ENCODE assay signal across 1 cellular context in the genomic region with DNA sequence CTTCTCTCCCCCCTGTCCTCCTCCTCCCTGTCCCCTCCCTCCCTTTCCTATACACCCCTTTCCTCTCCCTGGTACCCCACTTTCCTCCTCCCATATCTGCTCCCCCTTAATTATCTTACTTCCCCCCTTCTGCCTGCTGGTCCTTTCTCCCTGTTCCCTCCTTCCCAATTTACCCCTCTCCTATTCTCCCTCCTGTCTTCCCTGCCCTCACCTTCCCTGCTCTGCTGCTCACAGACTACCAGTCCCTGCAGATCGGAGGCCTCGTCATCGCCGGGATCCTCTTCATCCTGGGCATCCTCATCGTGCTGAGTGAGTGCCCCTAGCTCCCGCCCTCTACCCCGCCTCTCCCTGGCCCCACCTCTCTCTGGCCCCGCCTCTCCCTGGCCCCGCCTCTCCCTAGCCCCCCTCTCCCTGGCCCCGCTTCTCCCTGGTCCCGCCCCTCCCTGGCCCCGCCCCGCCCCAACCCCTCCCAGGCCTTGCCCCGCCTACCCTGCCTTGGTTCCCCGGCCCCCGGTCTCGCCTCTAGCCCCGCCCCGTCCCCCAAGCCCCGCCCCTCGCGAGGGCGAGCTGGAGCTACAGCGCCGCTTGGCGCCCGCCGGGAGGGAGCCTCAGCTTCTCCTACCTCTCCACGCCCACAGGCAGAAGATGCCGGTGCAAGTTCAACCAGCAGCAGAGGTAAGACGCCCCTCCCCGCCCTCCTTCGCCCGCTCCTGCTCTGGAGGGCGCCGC.
A peak's percentile ranks its signal among the peaks of the same experiment; 100 is the strongest.
TF ChIP-seq lines count a peak whose summit lies in the region.

No MANE protein-coding gene starts in this region.

TF ChIP-seq in HEK293, 187 proteins besides CTCF, POLR2A, EP300 and RAD21 (continued from another document):
- TF ChIP-seq, protein P1, sequence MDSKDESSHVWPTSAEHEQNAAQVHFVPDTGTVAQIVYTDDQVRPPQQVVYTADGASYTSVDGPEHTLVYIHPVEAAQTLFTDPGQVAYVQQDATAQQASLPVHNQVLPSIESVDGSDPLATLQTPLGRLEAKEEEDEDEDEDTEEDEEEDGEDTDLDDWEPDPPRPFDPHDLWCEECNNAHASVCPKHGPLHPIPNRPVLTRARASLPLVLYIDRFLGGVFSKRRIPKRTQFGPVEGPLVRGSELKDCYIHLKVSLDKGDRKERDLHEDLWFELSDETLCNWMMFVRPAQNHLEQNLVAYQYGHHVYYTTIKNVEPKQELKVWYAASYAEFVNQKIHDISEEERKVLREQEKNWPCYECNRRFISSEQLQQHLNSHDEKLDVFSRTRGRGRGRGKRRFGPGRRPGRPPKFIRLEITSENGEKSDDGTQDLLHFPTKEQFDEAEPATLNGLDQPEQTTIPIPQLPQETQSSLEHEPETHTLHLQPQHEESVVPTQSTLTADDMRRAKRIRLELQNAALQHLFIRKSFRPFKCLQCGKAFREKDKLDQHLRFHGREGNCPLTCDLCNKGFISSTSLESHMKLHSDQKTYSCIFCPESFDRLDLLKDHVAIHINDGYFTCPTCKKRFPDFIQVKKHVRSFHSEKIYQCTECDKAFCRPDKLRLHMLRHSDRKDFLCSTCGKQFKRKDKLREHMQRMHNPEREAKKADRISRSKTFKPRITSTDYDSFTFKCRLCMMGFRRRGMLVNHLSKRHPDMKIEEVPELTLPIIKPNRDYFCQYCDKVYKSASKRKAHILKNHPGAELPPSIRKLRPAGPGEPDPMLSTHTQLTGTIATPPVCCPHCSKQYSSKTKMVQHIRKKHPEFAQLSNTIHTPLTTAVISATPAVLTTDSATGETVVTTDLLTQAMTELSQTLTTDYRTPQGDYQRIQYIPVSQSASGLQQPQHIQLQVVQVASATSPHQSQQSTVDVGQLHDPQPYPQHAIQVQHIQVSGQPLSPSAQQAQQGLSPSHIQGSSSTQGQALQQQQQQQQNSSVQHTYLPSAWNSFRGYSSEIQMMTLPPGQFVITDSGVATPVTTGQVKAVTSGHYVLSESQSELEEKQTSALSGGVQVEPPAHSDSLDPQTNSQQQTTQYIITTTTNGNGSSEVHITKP (tag by site-specific recombination; IDR thresholded peaks at IDR 0.05): peak; percentile 9; the same call in 1 of the 2 replicates
- TF ChIP-seq, protein P2, sequence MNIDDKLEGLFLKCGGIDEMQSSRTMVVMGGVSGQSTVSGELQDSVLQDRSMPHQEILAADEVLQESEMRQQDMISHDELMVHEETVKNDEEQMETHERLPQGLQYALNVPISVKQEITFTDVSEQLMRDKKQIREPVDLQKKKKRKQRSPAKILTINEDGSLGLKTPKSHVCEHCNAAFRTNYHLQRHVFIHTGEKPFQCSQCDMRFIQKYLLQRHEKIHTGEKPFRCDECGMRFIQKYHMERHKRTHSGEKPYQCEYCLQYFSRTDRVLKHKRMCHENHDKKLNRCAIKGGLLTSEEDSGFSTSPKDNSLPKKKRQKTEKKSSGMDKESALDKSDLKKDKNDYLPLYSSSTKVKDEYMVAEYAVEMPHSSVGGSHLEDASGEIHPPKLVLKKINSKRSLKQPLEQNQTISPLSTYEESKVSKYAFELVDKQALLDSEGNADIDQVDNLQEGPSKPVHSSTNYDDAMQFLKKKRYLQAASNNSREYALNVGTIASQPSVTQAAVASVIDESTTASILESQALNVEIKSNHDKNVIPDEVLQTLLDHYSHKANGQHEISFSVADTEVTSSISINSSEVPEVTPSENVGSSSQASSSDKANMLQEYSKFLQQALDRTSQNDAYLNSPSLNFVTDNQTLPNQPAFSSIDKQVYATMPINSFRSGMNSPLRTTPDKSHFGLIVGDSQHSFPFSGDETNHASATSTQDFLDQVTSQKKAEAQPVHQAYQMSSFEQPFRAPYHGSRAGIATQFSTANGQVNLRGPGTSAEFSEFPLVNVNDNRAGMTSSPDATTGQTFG (tag by site-specific recombination; IDR thresholded peaks at IDR 0.05; ENCODE audit: borderline replicate concordance): peak; percentile 73; the same call in 1 of the 2 replicates
- TF ChIP-seq IKZF3 (tag by site-specific recombination; IDR thresholded peaks at IDR 0.05) (0 out of 2 replicates have a peak, but pooled peaks have one; percentile 8), ZBTB1 (tag by site-specific recombination; IDR thresholded peaks at IDR 0.05) (0 out of 2 replicates have a peak, but pooled peaks have one; percentile 58), ZNF121 (tag by site-specific recombination; IDR thresholded peaks at IDR 0.05) (no peak), ZNF155 (tag by site-specific recombination; IDR thresholded peaks at IDR 0.05) (0 out of 2 replicates have a peak, but pooled peaks have one; percentile 81), ZBTB26 (tag by site-specific recombination; optimal IDR thresholded peaks at IDR 0.05) (peak; percentile 57), HOXD13 (CRISPR knock-in tag; IDR thresholded peaks at IDR 0.05; ENCODE audit: borderline replicate concordance) (no peak), ZBTB7A (tag by site-specific recombination; IDR thresholded peaks at IDR 0.05; ENCODE audit: low read depth) (peak; percentile 70; the same call in 1 of the 2 replicates), ZNF214 (tag by site-specific recombination; IDR thresholded peaks at IDR 0.05; ENCODE audit: borderline replicate concordance) (no peak), KLF16 (tag by site-specific recombination; IDR thresholded peaks at IDR 0.05) (peak; percentile 54; the same call in 1 of the 2 replicates), ZNF223 (tag by site-specific recombination; IDR thresholded peaks at IDR 0.05) (peak; percentile 69; the same call in 1 of the 2 replicates), ZNF843 (tag by site-specific recombination; IDR thresholded peaks at IDR 0.05) (peak; percentile 37; the same call in 1 of the 2 replicates), ZFP69B (tag by site-specific recombination; IDR thresholded peaks at IDR 0.05) (peak; percentile 86), WT1 (tag by site-specific recombination; IDR thresholded peaks at IDR 0.05) (peak; percentile 29; the same call in 1 of the 2 replicates), ZNF324 (tag by site-specific recombination; IDR thresholded peaks at IDR 0.05) (peak; percentile 71; the same call in 1 of the 2 replicates), SP7 (tag by site-specific recombination; IDR thresholded peaks at IDR 0.05) (peak; percentile 50), ZNF335 (tag by site-specific recombination; conservative IDR thresholded peaks at IDR 0.05) (peak; percentile 65), ZBTB44 (tag by site-specific recombination; IDR thresholded peaks at IDR 0.05) (no peak), GLI4 (tag by site-specific recombination; IDR thresholded peaks at IDR 0.05) (no peak), PRDM1 (tag by site-specific recombination; IDR thresholded peaks at IDR 0.05) (peak; percentile 65; the same call in 1 of the 2 replicates), ZNF394 (tag by site-specific recombination; IDR thresholded peaks at IDR 0.05; ENCODE audit: borderline replicate concordance) (peak; percentile 97)
- TF ChIP-seq, protein P3, sequence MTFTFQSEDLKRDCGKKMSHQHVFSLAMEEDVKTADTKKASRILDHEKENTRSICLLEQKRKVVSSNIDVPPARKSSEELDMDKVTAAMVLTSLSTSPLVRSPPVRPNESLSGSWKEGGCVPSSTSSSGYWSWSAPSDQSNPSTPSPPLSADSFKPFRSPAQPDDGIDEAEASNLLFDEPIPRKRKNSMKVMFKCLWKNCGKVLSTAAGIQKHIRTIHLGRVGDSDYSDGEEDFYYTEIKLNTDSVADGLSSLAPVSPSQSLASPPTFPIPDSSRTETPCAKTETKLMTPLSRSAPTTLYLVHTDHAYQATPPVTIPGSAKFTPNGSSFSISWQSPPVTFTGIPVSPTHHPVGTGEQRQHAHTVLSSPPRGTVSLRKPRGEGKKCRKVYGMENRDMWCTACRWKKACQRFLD (tag by site-specific recombination; IDR thresholded peaks at IDR 0.05): no peak
